In genomic region chr18:49459404-49460171, GRCh38 we compare ENCODE assay signal across 8 cellular contexts. TPM values are rescaled to one million over a fixed set of nuclear protein-coding genes. Genes with fewer than 3 reads are reported as not detected.
DNase-seq lines count a peak whose midpoint lies in the region; ATAC-seq, FAIRE-seq and TF ChIP-seq lines count a peak whose summit lies in the region.

No MANE protein-coding gene starts in this region.

- no peaks in the 10 kb centered on the region for H3K9me3 ChIP-seq in CD4-positive, alpha-beta memory T cell (ENCODE audit: control insufficient read depth in 1 of 2, low read length in 2 of 2)
- no peaks in the 10 kb centered on the region for H3K9me3 ChIP-seq in kidney (ENCODE audit: control insufficient read depth in 1 of 2, low read length in 2 of 2)

- TF ChIP-seq CTCF in astrocyte of the cerebellum (IDR thresholded peaks at IDR 0.05; ENCODE audit: low read depth, low read length, missing control alignments) (no peak), kidney (IDR thresholded peaks at IDR 0.05; ENCODE audit: borderline replicate concordance, extremely low read depth, insufficient read depth) (no peak)

- peak in 4 of 5 donors; percentile 16 to 53 (median 26) for DNase-seq in CD4-positive, alpha-beta memory T cell
- peak; percentile 62 for DNase-seq in NCI-H69 (lab: John Stamatoyannopoulos, UW)
- DNase-seq in astrocyte of the cerebellum (ENCODE audit: low read depth): no peak
- no peak for DNase-seq in kidney
- peak; percentile 36 for DNase-seq in stimulated activated CD4-positive, alpha-beta T cell treated with anti-CD3 and anti-CD28 coated beads, Interleukin-4, amount 100 ng/mL, for 1 hour
- no peak for DNase-seq in NCI-H510A (lab: John Stamatoyannopoulos, UW)

- in situ Hi-C loops in astrocyte of the cerebellum (cut with HindIII; ENCODE audit: low sequenced_read_pairs): no loop called here

- H3K9ac ChIP-seq in kidney (ENCODE audit: low read length in 2 of 2): peak overlapping the region; percentile 43 to 79

- no peaks in the 10 kb centered on the region for H3K36me3 ChIP-seq in CD4-positive, alpha-beta memory T cell (ENCODE audit: insufficient read depth, low read length)
- no peaks in the 10 kb centered on the region for H3K36me3 ChIP-seq in kidney (ENCODE audit: control insufficient read depth in 1 of 2, insufficient read depth in 2 of 2, low read length in 2 of 2)

- CTCF ChIA-PET in CD4-positive, alpha-beta memory T cell (lab: Charles Lee; ENCODE audit: partially characterized antibody): interaction anchor here (0.9 to 2.4 kb wide), 4 partner anchors 12 to 61 kb away, joined by 3 to 8 read pairs (median 4); no protein-coding TSS in a partner anchor

- peaks cover 45% of the 10 kb centered on the region for H3K4me1 ChIP-seq in CD4-positive, alpha-beta memory T cell (ENCODE audit: insufficient read depth, low read length)
- H3K4me1 ChIP-seq in kidney (ENCODE audit: control insufficient read depth in 1 of 2, insufficient read depth in 1 of 2, low read depth in 1 of 2, low read length in 2 of 2): peaks cover 4 to 10% of the 10 kb centered on the region in 2 donors

- no peaks in the 10 kb centered on the region for H3K27me3 Mint-ChIP-seq in CD4-positive, alpha-beta memory T cell

- POLR2A ChIA-PET in CD4-positive, alpha-beta memory T cell (lab: Charles Lee; ENCODE audit: partially characterized antibody): interaction anchor here (0.7 to 3.8 kb wide), 6 partner anchors 11 to 646 kb away, joined by 3 to 81 read pairs (median 3); partner anchors contain the start of gene C18orf32

- H3K4me3 ChIP-seq in CD4-positive, alpha-beta memory T cell (ENCODE audit: low read length in 2 of 2): peak overlapping the region; percentile 43 to 89
- H3K4me3 ChIP-seq in astrocyte of the cerebellum (ENCODE audit: low read depth, low read length): peak overlapping the region; percentile 91
- peak overlapping the region; percentile 78 to 85 for H3K4me3 ChIP-seq in kidney (ENCODE audit: low read length in 2 of 2)

- intact Hi-C loops in CD4-positive, alpha-beta memory T cell (cut with micrococcal nuclease): loop anchor here (1.0 to 5.0 kb wide), 6 partner anchors 28 to 915 kb away; partner anchors contain the start of genes C18orf32, CXXC1 and RPL17
- intact Hi-C loops in kidney (cut with DNase I): no loop called here

- H3K4me3 Mint-ChIP-seq in CD4-positive, alpha-beta memory T cell: peak overlapping the region; percentile 86 to 95 (median 91)

- H3K27ac ChIP-seq in CD4-positive, alpha-beta memory T cell (ENCODE audit: low read depth, low read length): peak overlapping the region; percentile 85
- peak overlapping the region; percentile 80 to 87 for H3K27ac ChIP-seq in kidney (ENCODE audit: low read depth in 2 of 2, low read length in 2 of 2)

- H3K36me3 Mint-ChIP-seq in CD4-positive, alpha-beta memory T cell: peaks cover 5 to 14% of the 10 kb centered on the region in 2 donors

- no peak for FAIRE-seq in kidney (lab: Jason Lieb, UNC)

- H3K4me1 Mint-ChIP-seq in CD4-positive, alpha-beta memory T cell: peaks cover 34 to 61% (median 44%) of the 10 kb centered on the region in 4 donors

- H3K27me3 ChIP-seq in CD4-positive, alpha-beta memory T cell (ENCODE audit: insufficient read depth, low read length): no peaks in the 10 kb centered on the region

- H3K27ac Mint-ChIP-seq in CD4-positive, alpha-beta memory T cell: peak overlapping the region; percentile 67 to 93 (median 90)

- ATAC-seq in GM21515 (IDR thresholded peaks at IDR 0.05; ENCODE audit: unreplicated experiment): peak; percentile 42
- no peak for ATAC-seq in GM21825 (IDR thresholded peaks at IDR 0.05; ENCODE audit: unreplicated experiment)

- H3K9me3 Mint-ChIP-seq in CD4-positive, alpha-beta memory T cell: peaks cover 0 to 1% (median 0%) of the 10 kb centered on the region in 8 donors

RNA-seq across cellular contexts. Expression of gene DYM, which starts 0.9 kb away (rescaled TPM):
- total RNA-seq in CD4-positive, alpha-beta memory T cell: 10 to 100 TPM; 63.7 to 66.9 TPM
- 10 to 100 TPM; 43.0 to 51.9 TPM for polyA plus RNA-seq in CD4-positive, alpha-beta memory T cell
- 57.4 TPM for total RNA-seq in kidney
- polyA plus RNA-seq in kidney (ENCODE audit: insufficient read depth, low read depth, low replicate concordance): 24.3 TPM

RNA-seq across cellular contexts. Expression of gene C18orf32, which starts 27.4 kb away (rescaled TPM):
- total RNA-seq in CD4-positive, alpha-beta memory T cell: 10 to 100 TPM; 48.7 to 55.3 TPM
- 100 to 1,000 TPM in 1 of 2 donors, 10 to 100 TPM in 1; 83.7 to 138 TPM for polyA plus RNA-seq in CD4-positive, alpha-beta memory T cell
- 58.6 TPM for total RNA-seq in kidney
- 120 TPM for polyA plus RNA-seq in kidney (ENCODE audit: insufficient read depth, low read depth, low replicate concordance)

RNA-seq across cellular contexts. Expression of gene RPL17, which starts 32.7 kb away (rescaled TPM):
- total RNA-seq in CD4-positive, alpha-beta memory T cell: 1,000 to 10,000 TPM; 2,362 to 2,566 TPM
- polyA plus RNA-seq in CD4-positive, alpha-beta memory T cell: 1,000 to 10,000 TPM; 1,351 to 2,166 TPM
- total RNA-seq in kidney: 1,350 TPM
- polyA plus RNA-seq in kidney (ENCODE audit: insufficient read depth, low read depth, low replicate concordance): 2,171 TPM

Comparison
In these comparisons a context has a peak if more than half of its experiments do, and no peak if none do; other contexts are left out.
1. DNase-seq: peak in CD4-positive, alpha-beta memory T cell (4 of 5), NCI-H69 (single experiment) and stimulated activated CD4-positive, alpha-beta T cell treated with anti-CD3 and anti-CD28 coated beads, Interleukin-4, amount 100 ng/mL, for 1 hour (single experiment); none in astrocyte of the cerebellum (single experiment), kidney (single experiment) and NCI-H510A (single experiment).
2. Peak in every context shown above with its lines, with median percentiles within 50 percentile points of each other: H3K4me3 ChIP-seq.